Comparison of ENCODE assay signal across 15 cellular contexts in the genomic region with DNA sequence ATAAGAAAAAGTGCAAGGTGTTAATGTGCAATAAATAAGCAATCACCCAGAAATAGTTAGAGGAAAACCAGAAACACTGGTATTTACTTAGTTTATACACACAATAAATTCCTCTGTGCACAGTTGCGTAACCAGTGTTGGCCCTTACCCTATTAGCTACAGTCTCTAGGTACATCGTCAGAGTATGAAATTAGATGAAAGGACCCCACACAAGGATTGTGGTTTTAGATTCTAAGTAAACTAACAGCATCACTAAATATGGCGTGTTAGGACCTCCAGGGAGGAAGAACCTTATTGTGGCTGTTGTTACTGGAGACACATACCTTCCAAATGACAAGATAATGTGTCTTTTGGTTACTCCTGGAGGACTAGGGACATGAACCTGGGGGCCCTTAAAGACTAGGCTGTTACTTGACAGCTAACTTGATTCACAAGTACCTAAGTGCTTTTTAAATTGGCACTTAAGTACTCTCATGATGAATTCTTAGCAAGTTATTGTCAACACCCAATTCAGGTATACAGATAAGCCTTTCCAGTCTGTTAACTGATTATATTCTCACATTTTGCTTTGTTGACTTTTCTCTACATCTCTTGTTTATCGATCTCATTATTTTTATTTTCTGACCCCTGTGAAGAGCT.
DNase-seq lines count a peak whose midpoint lies in the region; ATAC-seq and FAIRE-seq lines count a peak whose summit lies in the region.
"Had no signal": no experiment of that assay in that cellular context is flagged by ENCODE, and none has a peak within 500 bp of the region (broad histone marks: within the 10 kb centered on the region; RNA-seq: fewer than 3 reads in every experiment).

No MANE protein-coding gene starts in this region.

- ATAC-seq in GM19395 (IDR thresholded peaks at IDR 0.05; ENCODE audit: unreplicated experiment): no peak
- no peak for ATAC-seq in HG02973 (IDR thresholded peaks at IDR 0.05; ENCODE audit: unreplicated experiment)
- ATAC-seq: right cardiac atrium had no signal

- FAIRE-seq in RCC 7860 (lab: Jason Lieb, UNC): peak; percentile 66
- FAIRE-seq: bronchial epithelial cell, frontal cortex, TTC549 had no signal

- DNase-seq in EH (ENCODE audit: low read depth) (peak; percentile 94), RCC 7860 (ENCODE audit: low spot score) (peak; percentile 94), fibroblast of gingiva (ENCODE audit: low read depth) (peak; percentile 84), renal cortical epithelial cell (ENCODE audit: low read depth) (peak; percentile 97), NCI-H146 treated with DMSO at 0.1 percent for 48 hours (lab: John Stamatoyannopoulos, UW; ENCODE audit: unreplicated experiment) (no peak), SIG-M5 (lab: John Stamatoyannopoulos, UW) (no peak)
- DNase-seq: GDM1, NCI-H2081, right cardiac atrium, uterus had no signal

Comparison
In these comparisons a context has a peak if more than half of its experiments do, and no peak if none do; other contexts are left out.
1. DNase-seq: peak in EH (single experiment), RCC 7860 (single experiment), fibroblast of gingiva (single experiment) and renal cortical epithelial cell (single experiment); none in NCI-H146 treated with DMSO at 0.1 percent for 48 hours (single experiment) and SIG-M5 (single experiment).